Comparison of ENCODE assay signal across 18 cellular contexts in genomic region chr9:121189660-121190059, GRCh38.
"Had no signal": no experiment of that assay in that cellular context is flagged by ENCODE, and none has a peak within 500 bp of the region (broad histone marks: within the 10 kb centered on the region; RNA-seq: fewer than 3 reads in every experiment).

No MANE protein-coding gene starts in this region.

- H3K4me1 ChIP-seq: prostate gland had no signal

- H3K4me3 ChIP-seq: ascending aorta, lower lobe of right lung, prostate gland, thyroid gland, upper lobe of right lung had no signal

- H3K36me3 ChIP-seq: brain microvascular endothelial cell, prostate gland, thyroid gland had no signal

- H3K9me3 ChIP-seq: ascending aorta, lower lobe of right lung, prostate gland, thyroid gland, upper lobe of right lung had no signal

- H3K27me3 Mint-ChIP-seq: activated B cell treated with CpG ODN at 0.5 μM for 24 hours; activated CD4-positive, alpha-beta memory T cell treated with anti-CD3 and anti-CD28 coated beads for 36 hours; naive B cell had no signal

- ATAC-seq: foreskin keratinocyte, lower lobe of right lung, upper lobe of right lung had no signal

- H3K9me3 Mint-ChIP-seq: activated B cell treated with CpG ODN at 0.5 μM for 24 hours; activated CD4-positive, alpha-beta memory T cell treated with anti-CD3 and anti-CD28 coated beads for 36 hours; naive B cell had no signal

- H3K27me3 ChIP-seq: ascending aorta, brain microvascular endothelial cell, foreskin keratinocyte, thyroid gland, upper lobe of right lung had no signal

- H3K27ac ChIP-seq: ascending aorta, brain microvascular endothelial cell, foreskin keratinocyte, lower lobe of right lung, prostate gland, thyroid gland, upper lobe of right lung had no signal

- H3K27ac Mint-ChIP-seq: activated CD4-positive, alpha-beta memory T cell treated with anti-CD3 and anti-CD28 coated beads for 36 hours had no signal

- DNase-seq: activated B cell treated with CpG ODN at 0.5 μM for 24 hours; activated CD4-positive, alpha-beta memory T cell treated with anti-CD3 and anti-CD28 coated beads for 36 hours; activated CD4-positive, alpha-beta T cell treated with anti-CD3 and anti-CD28 coated beads for 4 hours; brain microvascular endothelial cell; central memory CD4-positive, alpha-beta T cell; dermis blood vessel endothelial cell; effector CD8-positive, alpha-beta T cell; foreskin keratinocyte; kidney; lower lobe of right lung; naive B cell; stimulated activated CD4-positive, alpha-beta T cell treated with anti-CD3 and anti-CD28 coated beads, Interleukin-2, amount 100 ng/mL, for 48 hours; stimulated activated naive CD4-positive, alpha-beta T cell treated with Interleukin-2 at 50 U/mL for 16 hours; T1000; thyroid gland; upper lobe of right lung had no signal

- H3K4me3 Mint-ChIP-seq: activated B cell treated with CpG ODN at 0.5 μM for 24 hours; activated CD4-positive, alpha-beta memory T cell treated with anti-CD3 and anti-CD28 coated beads for 36 hours; naive B cell had no signal
